ENCODE assay signal across 8 cellular contexts in the genomic region with DNA sequence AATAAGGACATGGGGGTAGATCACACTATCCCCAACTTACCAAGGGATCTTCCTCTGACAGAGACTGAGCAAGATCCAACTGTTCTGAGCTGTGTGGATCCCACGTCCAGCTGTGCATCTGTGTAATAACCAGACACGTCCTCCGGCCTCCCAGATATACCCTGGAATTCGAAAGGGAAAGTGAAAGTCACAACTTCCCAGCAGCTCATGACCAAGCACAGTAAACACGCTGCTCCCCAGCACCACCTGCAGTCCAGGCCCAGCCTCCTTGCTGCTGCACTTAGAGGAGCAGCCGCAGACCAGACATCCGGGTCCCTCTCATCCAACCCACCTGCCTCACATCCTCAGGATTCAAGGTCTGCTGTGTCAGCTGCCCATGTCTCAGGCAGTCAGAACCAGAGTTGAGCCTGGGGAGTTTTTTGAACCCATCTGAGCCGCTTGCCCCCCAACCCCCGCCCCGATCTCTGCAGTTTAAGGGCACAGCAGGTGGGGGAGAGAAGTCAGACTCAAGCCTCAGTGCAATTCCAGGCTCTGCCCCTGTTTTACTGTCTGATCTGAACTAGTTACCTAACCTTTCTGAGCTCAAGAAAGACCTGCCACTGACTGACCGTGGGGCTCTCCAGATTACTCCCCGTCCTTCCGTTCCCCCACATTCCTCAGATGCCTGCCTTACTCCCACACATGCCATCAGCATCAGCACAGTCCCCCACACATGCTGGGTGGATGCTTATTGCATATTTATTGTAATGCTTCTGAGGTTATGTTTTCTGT. TPM values are rescaled to one million over a fixed set of nuclear protein-coding genes. Genes with fewer than 3 reads are reported as not detected.
DNase-seq lines count a peak whose midpoint lies in the region; ATAC-seq and TF ChIP-seq lines count a peak whose summit lies in the region.

A gene with protein sequence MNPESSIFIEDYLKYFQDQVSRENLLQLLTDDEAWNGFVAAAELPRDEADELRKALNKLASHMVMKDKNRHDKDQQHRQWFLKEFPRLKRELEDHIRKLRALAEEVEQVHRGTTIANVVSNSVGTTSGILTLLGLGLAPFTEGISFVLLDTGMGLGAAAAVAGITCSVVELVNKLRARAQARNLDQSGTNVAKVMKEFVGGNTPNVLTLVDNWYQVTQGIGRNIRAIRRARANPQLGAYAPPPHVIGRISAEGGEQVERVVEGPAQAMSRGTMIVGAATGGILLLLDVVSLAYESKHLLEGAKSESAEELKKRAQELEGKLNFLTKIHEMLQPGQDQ (minus strand): TSS at position 127 of the 771 bp plus-strand sequence. CDS start 6,365 bp downstream, outside the sequence.

- peak within 1 kb of the TSS; percentile 69 for H3K4me3 ChIP-seq in upper lobe of right lung

- no peaks in the 10 kb centered on the region for H3K27me3 ChIP-seq in upper lobe of right lung

- H3K27ac ChIP-seq in upper lobe of right lung, result peak within 1 kb of the TSS; percentile 90

- H3K36me3 ChIP-seq in upper lobe of right lung, result no peaks in the 10 kb centered on the region

- DNase-seq in NCI-H1105 treated with DMSO at 0.1 percent for 48 hours (lab: John Stamatoyannopoulos, UW) (peak; percentile 88), T-helper 1 cell (peak; percentile 77 to 94 (median 85)), amniotic epithelial cell (ENCODE audit: low read depth) (peak; percentile 96), left cardiac atrium (peak; percentile 92), posterior vena cava (ENCODE audit: low spot score) (peak; percentile 94), upper lobe of right lung (peak; percentile 94)

- TF ChIP-seq CTCF in GM12872 (IDR thresholded peaks at IDR 0.05; ENCODE audit: insufficient read depth, low read depth, low read length) (peak; percentile 81), upper lobe of right lung (IDR thresholded peaks at IDR 0.05) (peak; percentile 73)

- peaks cover 39% of the 10 kb centered on the region for H3K4me1 ChIP-seq in upper lobe of right lung

- intact Hi-C loops in left cardiac atrium (cut with DNase I) (loop anchor here in 1 of 2 donors (5.0 kb wide), 1 partner anchor 42 kb away; no protein-coding TSS in a partner anchor), posterior vena cava (cut with DNase I) (no loop called here), upper lobe of right lung (cut with DNase I) (no loop called here)

- ATAC-seq in HG02642 (IDR thresholded peaks at IDR 0.05; ENCODE audit: poor library complexity, unreplicated experiment) (peak; percentile 84), left cardiac atrium (peak; percentile 97), upper lobe of right lung (peak; percentile 97)

- no peaks in the 10 kb centered on the region for H3K9me3 ChIP-seq in upper lobe of right lung

RNA-seq across cellular contexts. Expression of the gene that starts here (rescaled TPM):
- total RNA-seq in left cardiac atrium (10 to 100 TPM; 43.8 to 43.9 TPM), posterior vena cava (10 to 100 TPM; 50.5 to 54.4 TPM), upper lobe of right lung (51.6 TPM)

Comparison
In these comparisons a context has a peak if more than half of its experiments do, and no peak if none do; other contexts are left out.
1. Peak in every context shown above with its lines: DNase-seq, ATAC-seq, H3K4me3 ChIP-seq and H3K27ac ChIP-seq.